Comparison of ENCODE assay signal across 19 cellular contexts in genomic region chr15:71049706-71050422, GRCh38.
DNase-seq lines count a peak whose midpoint lies in the region; ATAC-seq and TF ChIP-seq lines count a peak whose summit lies in the region.
"Had no signal": no experiment of that assay in that cellular context is flagged by ENCODE, and none has a peak within 500 bp of the region (broad histone marks: within the 10 kb centered on the region; RNA-seq: fewer than 3 reads in every experiment).

No MANE protein-coding gene starts in this region.

- no peaks in the 10 kb centered on the region for H3K36me3 Mint-ChIP-seq in naive thymus-derived CD4-positive, alpha-beta T cell
- H3K36me3 Mint-ChIP-seq: activated naive CD8-positive, alpha-beta T cell had no signal

- H3K27ac Mint-ChIP-seq in naive thymus-derived CD4-positive, alpha-beta T cell: no peak overlapping the region
- H3K27ac Mint-ChIP-seq: activated CD4-positive, alpha-beta T cell treated with anti-CD3 and anti-CD28 coated beads for 36 hours; activated naive CD8-positive, alpha-beta T cell; activated T-helper 17 cell treated with anti-CD3 and anti-CD28 coated beads, Interleukin-2, amount 50 U/mL, for 72 hours; B cell had no signal

- 76% methylated on average over 3 of the region's 3 CpGs for WGBS in smooth muscle cell (ENCODE audit: low lambda C conversion rate)

- intact Hi-C loops in A673 (cut with micrococcal nuclease; ENCODE audit: unreplicated experiment): no loop called here
- intact Hi-C loops in naive thymus-derived CD4-positive, alpha-beta T cell (cut with micrococcal nuclease): no loop called here

- no peaks in the 10 kb centered on the region for H3F3A ChIP-seq in smooth muscle cell (ENCODE audit: low read depth)

- H3K4me1 ChIP-seq in HUES6 (ENCODE audit: control insufficient read depth, insufficient read depth, low read length) (peaks cover 17% of the 10 kb centered on the region), foreskin keratinocyte (peaks cover 55% of the 10 kb centered on the region), smooth muscle cell (ENCODE audit: low read depth) (peaks cover 8% of the 10 kb centered on the region), A673 (ENCODE audit: insufficient read depth, low read length, poor library complexity, severe bottlenecking) (peaks cover 12% of the 10 kb centered on the region)
- H3K4me1 ChIP-seq in naive thymus-derived CD4-positive, alpha-beta T cell (ENCODE audit: control insufficient read depth in 2 of 2, insufficient read depth in 2 of 2, low read length in 2 of 2): no peaks in the 10 kb centered on the region

- TF ChIP-seq CTCF in brain microvascular endothelial cell (IDR thresholded peaks at IDR 0.05; ENCODE audit: low read depth, low read length, missing control alignments) (no peak), foreskin keratinocyte (conservative IDR thresholded peaks at IDR 0.05) (no peak), smooth muscle cell (IDR thresholded peaks at IDR 0.05; ENCODE audit: borderline replicate concordance, insufficient read depth, poor library complexity, severe bottlenecking) (no peak), A673 (conservative IDR thresholded peaks at IDR 0.05; ENCODE audit: low read depth, low read length) (no peak)

- H2AFZ ChIP-seq in smooth muscle cell (ENCODE audit: low read depth): no peak overlapping the region

- DNase-seq in brain microvascular endothelial cell: no peak
- peak; percentile 70 to 79 for DNase-seq in foreskin keratinocyte
- DNase-seq in smooth muscle cell (lab: John Stamatoyannopoulos, UW; ENCODE audit: unreplicated experiment): no peak
- no peak for DNase-seq in A673 (ENCODE audit: low spot score)
- no peak for DNase-seq in naive thymus-derived CD4-positive, alpha-beta T cell
- DNase-seq: activated CD4-positive, alpha-beta T cell treated with anti-CD3 and anti-CD28 coated beads for 36 hours; COR-L47; DMS79 treated with DMSO at 0.1 percent for 48 hours; left ventricle myocardium inferior; MG63; NCI-H146; NCI-H69; SW 1271; trophoblast cell had no signal

- H3K27ac ChIP-seq in HUES6 (ENCODE audit: low read depth, low read length) (peak overlapping the region; percentile 31; the same call in 1 of the 2 replicates), brain microvascular endothelial cell (peak overlapping the region; percentile 91), foreskin keratinocyte (peak overlapping the region; percentile 92), smooth muscle cell (ENCODE audit: low read depth) (peak overlapping the region; percentile 68), A673 (ENCODE audit: low read depth, low read length, poor library complexity, severe bottlenecking) (no peak overlapping the region)
- no peak overlapping the region for H3K27ac ChIP-seq in naive thymus-derived CD4-positive, alpha-beta T cell (ENCODE audit: low read depth, low read length)
- H3K27ac ChIP-seq: left ventricle myocardium inferior had no signal

- no peaks in the 10 kb centered on the region for H3K9me3 ChIP-seq in HUES6 (ENCODE audit: control insufficient read depth, insufficient read depth, low read depth, low read length)
- H3K9me3 ChIP-seq in smooth muscle cell (replicated peaks; ENCODE audit: low read depth): no peaks in the 10 kb centered on the region
- H3K9me3 ChIP-seq in A673 (ENCODE audit: low read depth, low read length, poor library complexity, severe bottlenecking): no peaks in the 10 kb centered on the region
- no peaks in the 10 kb centered on the region for H3K9me3 ChIP-seq in naive thymus-derived CD4-positive, alpha-beta T cell (ENCODE audit: control insufficient read depth in 2 of 3, low read length in 3 of 3)
- H3K9me3 ChIP-seq: left ventricle myocardium inferior had no signal

- H3K4me3 ChIP-seq in HUES6 (ENCODE audit: low read depth, low read length) (no peak overlapping the region), brain microvascular endothelial cell (ENCODE audit: low read depth, low read length) (no peak overlapping the region), smooth muscle cell (no peak overlapping the region), A673 (ENCODE audit: low read depth, low read length, poor library complexity, severe bottlenecking) (no peak overlapping the region)
- no peak overlapping the region for H3K4me3 ChIP-seq in naive thymus-derived CD4-positive, alpha-beta T cell (ENCODE audit: low read length)
- H3K4me3 ChIP-seq: left ventricle myocardium inferior, MG63 had no signal

- no peak overlapping the region for H3K4me3 Mint-ChIP-seq in naive thymus-derived CD4-positive, alpha-beta T cell
- H3K4me3 Mint-ChIP-seq: activated CD4-positive, alpha-beta T cell treated with anti-CD3 and anti-CD28 coated beads for 36 hours; activated naive CD8-positive, alpha-beta T cell; activated T-helper 17 cell treated with anti-CD3 and anti-CD28 coated beads, Interleukin-2, amount 50 U/mL, for 72 hours; B cell had no signal

- POLR2A ChIA-PET in A673 (lab: Charles Lee; ENCODE audit: low non-redundant PET): no interaction called here
- POLR2A ChIA-PET in naive thymus-derived CD4-positive, alpha-beta T cell (lab: Charles Lee): no interaction called here

- ATAC-seq in foreskin keratinocyte (peak; percentile 29), HG03521 (IDR thresholded peaks at IDR 0.05; ENCODE audit: unreplicated experiment) (no peak)
- ATAC-seq in naive thymus-derived CD4-positive, alpha-beta T cell: no peak
- ATAC-seq: activated CD4-positive, alpha-beta T cell treated with anti-CD3 and anti-CD28 coated beads for 36 hours; activated T-helper 17 cell treated with anti-CD3 and anti-CD28 coated beads, Interleukin-2, amount 50 U/mL, for 72 hours had no signal

- H3K4me2 ChIP-seq in smooth muscle cell: peak overlapping the region; percentile 67

- H3K9ac ChIP-seq in HUES6 (ENCODE audit: low read length): no peak overlapping the region
- no peak overlapping the region for H3K9ac ChIP-seq in smooth muscle cell (ENCODE audit: low read depth)

- no peaks in the 10 kb centered on the region for H3K79me2 ChIP-seq in smooth muscle cell (ENCODE audit: low read depth)

- BruUV-seq in A673 (replicated peaks; lab: Mats Ljungman, UMichigan): no TSS peak

- in situ Hi-C loops in brain microvascular endothelial cell (cut with HindIII; ENCODE audit: low pct_ligation_motif_present, low sequenced_read_pairs): no loop called here

- H3K27me3 Mint-ChIP-seq in naive thymus-derived CD4-positive, alpha-beta T cell: peaks cover 7 to 43% (median 29%) of the 10 kb centered on the region in 5 donors
- H3K27me3 Mint-ChIP-seq: activated T-helper 17 cell treated with anti-CD3 and anti-CD28 coated beads, Interleukin-2, amount 50 U/mL, for 72 hours had no signal

- H4K20me1 ChIP-seq in smooth muscle cell (ENCODE audit: low read depth): no peaks in the 10 kb centered on the region

- H3K36me3 ChIP-seq in HUES6 (ENCODE audit: control insufficient read depth, insufficient read depth, low read length) (no peaks in the 10 kb centered on the region), brain microvascular endothelial cell (replicated peaks) (no peaks in the 10 kb centered on the region), smooth muscle cell (ENCODE audit: low read depth) (no peaks in the 10 kb centered on the region), A673 (ENCODE audit: insufficient read depth, low read length, poor library complexity, severe bottlenecking) (no peaks in the 10 kb centered on the region)
- H3K36me3 ChIP-seq in naive thymus-derived CD4-positive, alpha-beta T cell (ENCODE audit: control insufficient read depth in 2 of 3, insufficient read depth in 3 of 3, low read length in 3 of 3): no peaks in the 10 kb centered on the region
- H3K36me3 ChIP-seq: MG63 had no signal

- H3K9me3 Mint-ChIP-seq in naive thymus-derived CD4-positive, alpha-beta T cell: no peaks in the 10 kb centered on the region
- H3K9me3 Mint-ChIP-seq: activated T-helper 17 cell treated with anti-CD3 and anti-CD28 coated beads, Interleukin-2, amount 50 U/mL, for 72 hours had no signal

- peaks cover 0 to 2% (median 0%) of the 10 kb centered on the region in 7 donors for H3K4me1 Mint-ChIP-seq in naive thymus-derived CD4-positive, alpha-beta T cell
- H3K4me1 Mint-ChIP-seq: activated CD4-positive, alpha-beta T cell treated with anti-CD3 and anti-CD28 coated beads for 36 hours; activated T-helper 17 cell treated with anti-CD3 and anti-CD28 coated beads, Interleukin-2, amount 50 U/mL, for 72 hours; B cell had no signal

- H3K27me3 ChIP-seq in HUES6 (ENCODE audit: control insufficient read depth, insufficient read depth, low read length) (no peaks in the 10 kb centered on the region), brain microvascular endothelial cell (replicated peaks) (no peaks in the 10 kb centered on the region), foreskin keratinocyte (no peaks in the 10 kb centered on the region), smooth muscle cell (ENCODE audit: low read depth) (no peaks in the 10 kb centered on the region), A673 (replicated peaks; ENCODE audit: insufficient read depth, low read depth, low read length, poor library complexity) (no peaks in the 10 kb centered on the region)
- no peaks in the 10 kb centered on the region for H3K27me3 ChIP-seq in naive thymus-derived CD4-positive, alpha-beta T cell (ENCODE audit: control insufficient read depth in 2 of 2, insufficient read depth in 2 of 2, low read length in 2 of 2)
- H3K27me3 ChIP-seq: MG63 had no signal

- CTCF ChIA-PET in A673 (lab: Charles Lee): no interaction called here
- CTCF ChIA-PET in naive thymus-derived CD4-positive, alpha-beta T cell (lab: Charles Lee): no interaction called here

Comparison
In these comparisons a context has a peak if more than half of its experiments do, and no peak if none do; other contexts are left out.
1. H3K27ac ChIP-seq: peak in HUES6 (single experiment), brain microvascular endothelial cell (single experiment), foreskin keratinocyte (single experiment) and smooth muscle cell (single experiment); none in A673 (single experiment) and naive thymus-derived CD4-positive, alpha-beta T cell (single experiment).
2. DNase-seq: peak in foreskin keratinocyte (2 of 2); none in brain microvascular endothelial cell (single experiment), smooth muscle cell (single experiment), A673 (single experiment) and naive thymus-derived CD4-positive, alpha-beta T cell (0 of 9).